23 cellular contexts compared by ENCODE assay signal in the genomic region with DNA sequence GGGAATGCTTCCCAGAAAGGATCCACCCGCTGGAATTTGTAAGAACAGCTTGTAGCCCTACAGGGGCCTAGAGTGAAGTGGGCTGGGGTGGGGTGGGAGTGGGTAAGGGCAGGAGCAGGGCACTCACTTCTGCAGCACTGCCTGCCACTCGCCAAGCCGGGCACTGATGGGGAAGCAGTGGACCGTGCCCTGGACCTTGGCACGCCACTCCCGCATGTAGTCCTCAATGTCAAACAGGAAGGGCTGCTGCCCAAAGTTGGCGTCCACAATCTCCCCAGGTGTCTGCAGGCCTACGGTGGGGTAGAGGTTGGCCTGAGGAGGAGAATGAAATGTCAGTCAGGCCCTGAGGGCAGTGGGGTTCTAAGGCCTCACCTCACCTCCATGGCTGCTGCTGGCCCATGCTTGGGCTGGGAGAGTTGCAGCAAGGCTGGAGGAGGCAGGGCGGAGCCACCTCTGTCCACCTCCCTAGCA. TPM values are rescaled to one million over a fixed set of nuclear protein-coding genes. Genes with fewer than 3 reads are reported as not detected.
DNase-seq lines count a peak whose midpoint lies in the region; ATAC-seq and TF ChIP-seq lines count a peak whose summit lies in the region.
"Had no signal": no experiment of that assay in that cellular context is flagged by ENCODE, and none has a peak within 500 bp of the region (broad histone marks: within the 10 kb centered on the region; RNA-seq: fewer than 3 reads in every experiment).

No MANE protein-coding gene starts in this region.

- H3K27ac ChIP-seq in HEK293 (ENCODE audit: extremely low read depth, low read depth, low read length): no peak overlapping the region
- H3K27ac ChIP-seq in right lobe of liver: peak overlapping the region in 1 of 3 donors; percentile 33
- H3K27ac ChIP-seq: BLaER1, HL-60 had no signal

- no peaks in the 10 kb centered on the region for H3K4me1 Mint-ChIP-seq in stimulated activated effector memory CD8-positive, alpha-beta T cell treated with anti-CD3 and anti-CD28 coated beads, Interleukin-12 subunit alpha, Interleukin-12 subunit beta, amount 100 ng/mL, for 72 hours
- H3K4me1 Mint-ChIP-seq: CD4-positive, CD25-positive, alpha-beta regulatory T cell had no signal

- ATAC-seq in right lobe of liver (peak; percentile 57 to 86 (median 81)), HG03108 (IDR thresholded peaks at IDR 0.05; ENCODE audit: unreplicated experiment) (no peak)
- ATAC-seq in stimulated activated effector memory CD8-positive, alpha-beta T cell treated with anti-CD3 and anti-CD28 coated beads, Interleukin-12 subunit alpha, Interleukin-12 subunit beta, amount 100 ng/mL, for 72 hours: peak; percentile 11
- ATAC-seq: GM12878, K562 had no signal

- H3K27me3 ChIP-seq in right lobe of liver: no peaks in the 10 kb centered on the region
- H3K27me3 ChIP-seq: BLaER1 had no signal

- H3K4me1 ChIP-seq in HEK293 (ENCODE audit: control insufficient read depth, insufficient read depth, low read length) (no peaks in the 10 kb centered on the region), right lobe of liver (peaks cover 0 to 17% (median 5%) of the 10 kb centered on the region in 4 donors)
- H3K4me1 ChIP-seq: BLaER1 had no signal

- peaks cover 0 to 37% of the 10 kb centered on the region in 2 experiments; a peak in 1 of 3 replicates for H3K36me3 ChIP-seq in HEK293 (ENCODE audit: control insufficient read depth in 2 of 2, insufficient read depth in 1 of 2, low read length in 2 of 2)
- H3K36me3 ChIP-seq in right lobe of liver: peaks cover 0 to 48% (median 13%) of the 10 kb centered on the region in 4 donors

- H3K9me3 Mint-ChIP-seq in stimulated activated effector memory CD8-positive, alpha-beta T cell treated with anti-CD3 and anti-CD28 coated beads, Interleukin-12 subunit alpha, Interleukin-12 subunit beta, amount 100 ng/mL, for 72 hours: no peaks in the 10 kb centered on the region
- H3K9me3 Mint-ChIP-seq: CD4-positive, CD25-positive, alpha-beta regulatory T cell had no signal

- H3K9me3 ChIP-seq in HEK293 (ENCODE audit: control insufficient read depth, insufficient read depth, low read depth, low read length) (no peaks in the 10 kb centered on the region), right lobe of liver (no peaks in the 10 kb centered on the region)
- H3K9me3 ChIP-seq: BLaER1 had no signal

- TF ChIP-seq CTCF in HEK293 (tag by site-specific recombination; IDR thresholded peaks at IDR 0.05): no peak
- TF ChIP-seq CTCF in right lobe of liver (IDR thresholded peaks at IDR 0.05): no peak

- POLR2A ChIA-PET in HEK293 (lab: Yijun Ruan, JAX): no interaction called here

- TF ChIP-seq POLR2A in right lobe of liver (IDR thresholded peaks at IDR 0.05): no peak

- H3K4me3 ChIP-seq in HEK293 (ENCODE audit: low read depth, low read length) (no peak overlapping the region), right lobe of liver (no peak overlapping the region)
- H3K4me3 ChIP-seq: BLaER1, GM12878, K562 had no signal

- peaks cover 26% of the 10 kb centered on the region for H3K36me3 Mint-ChIP-seq in stimulated activated effector memory CD8-positive, alpha-beta T cell treated with anti-CD3 and anti-CD28 coated beads, Interleukin-12 subunit alpha, Interleukin-12 subunit beta, amount 100 ng/mL, for 72 hours

- H3K27ac Mint-ChIP-seq in stimulated activated effector memory CD8-positive, alpha-beta T cell treated with anti-CD3 and anti-CD28 coated beads, Interleukin-12 subunit alpha, Interleukin-12 subunit beta, amount 100 ng/mL, for 72 hours: peak overlapping the region; percentile 56

- peak; percentile 43 to 66 for DNase-seq in cerebellar nuclear complex (lab: John Stamatoyannopoulos, UW)
- DNase-seq in right lobe of liver: peak; percentile 49 to 85 (median 78)
- DNase-seq in stimulated activated effector memory CD8-positive, alpha-beta T cell treated with anti-CD3 and anti-CD28 coated beads, Interleukin-12 subunit alpha, Interleukin-12 subunit beta, amount 100 ng/mL, for 72 hours (ENCODE audit: low spot score in 2 of 2): no peak
- no peak for DNase-seq in EL
- no peak for DNase-seq in NCI-H187 treated with DMSO at 0.1 percent for 48 hours (lab: John Stamatoyannopoulos, UW)
- DNase-seq: CD4-positive, CD25-positive, alpha-beta regulatory T cell; DMS153; GDM1; HCEC 1CT; Kasumi-1; NCI-H1105 treated with DMSO at 0.1 percent for 48 hours; NCI-H146; NCI-H2029 treated with DMSO at 0.1 percent for 48 hours; NCI-H2227 treated with DMSO at 0.1 percent for 48 hours; NCI-H526 treated with DMSO at 0.1 percent for 48 hours; RPMI8226; SHP77 had no signal

- intact Hi-C loops in right lobe of liver (cut with DNase I): no loop called here

- 40% methylated on average over 1 of the region's 9 CpGs for WGBS in right lobe of liver (ENCODE audit: insufficient coverage, low coverage, low lambda C conversion rate, missing lambda C conversion rate)

- no peak overlapping the region for H3K4me3 Mint-ChIP-seq in stimulated activated effector memory CD8-positive, alpha-beta T cell treated with anti-CD3 and anti-CD28 coated beads, Interleukin-12 subunit alpha, Interleukin-12 subunit beta, amount 100 ng/mL, for 72 hours
- H3K4me3 Mint-ChIP-seq: CD4-positive, CD25-positive, alpha-beta regulatory T cell had no signal

- CTCF ChIA-PET in HEK293 (lab: Yijun Ruan, JAX): interaction anchor here (0.6 kb wide), 1 partner anchor 18 kb away, joined by 3 read pairs; no protein-coding TSS in a partner anchor

TF ChIP-seq in HEK293, 187 proteins besides CTCF, POLR2A, EP300 and RAD21:
- TF ChIP-seq ZNF677 (tag by site-specific recombination; IDR thresholded peaks at IDR 0.05): 0 out of 2 replicates have a peak, but pooled peaks have one; percentile 34
- no peak for TF ChIP-seq ZNF211 (tag by site-specific recombination; IDR thresholded peaks at IDR 0.05; ENCODE audit: low read depth)

RNA-seq across cellular contexts. Expression of gene GFOD2, which starts 15.7 kb away (rescaled TPM):
- total RNA-seq in right lobe of liver: 10 to 100 TPM; 19.7 to 39.7 (median 24.6) TPM

Comparison
In these comparisons a context has a peak if more than half of its experiments do, and no peak if none do; other contexts are left out.
1. DNase-seq: peak in cerebellar nuclear complex (2 of 2) and right lobe of liver (3 of 3); none in stimulated activated effector memory CD8-positive, alpha-beta T cell treated with anti-CD3 and anti-CD28 coated beads, Interleukin-12 subunit alpha, Interleukin-12 subunit beta, amount 100 ng/mL, for 72 hours (0 of 2), EL (single experiment) and NCI-H187 treated with DMSO at 0.1 percent for 48 hours (single experiment).